ENCODE assay signal across 1 cellular context in the genomic region with DNA sequence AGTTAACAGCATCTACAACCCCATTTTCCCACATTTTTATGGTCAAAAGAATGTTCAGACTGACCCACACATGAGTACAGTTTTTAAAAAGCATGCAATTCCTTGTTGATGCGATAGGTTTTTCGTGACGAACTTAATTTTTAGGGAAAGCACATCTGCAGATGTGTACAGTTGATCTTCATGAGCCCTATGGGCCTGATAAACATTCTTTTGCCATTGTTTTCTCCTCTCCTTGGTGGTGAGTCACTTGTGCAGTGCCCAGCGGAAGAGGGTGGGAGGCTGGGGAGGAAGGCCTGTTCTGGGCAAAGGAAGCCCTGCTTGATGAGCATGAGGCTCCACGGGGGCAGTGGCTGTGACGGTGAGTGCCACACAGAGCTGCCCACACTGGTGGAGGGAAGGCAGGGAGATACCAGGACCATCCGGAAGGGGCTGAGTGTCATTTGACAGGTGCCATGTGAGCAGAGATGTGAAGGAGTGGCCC.
TF ChIP-seq lines count a peak whose summit lies in the region.

No MANE protein-coding gene starts in this region.

TF ChIP-seq in HEK293, 187 proteins besides CTCF, POLR2A, EP300 and RAD21 (continued from another document):
- TF ChIP-seq TSHZ1 (tag by site-specific recombination; IDR thresholded peaks at IDR 0.05; ENCODE audit: borderline replicate concordance) (no peak), REPIN1 (tag by site-specific recombination; IDR thresholded peaks at IDR 0.05; ENCODE audit: low read depth) (no peak), BCL11B (tag by site-specific recombination; IDR thresholded peaks at IDR 0.05; ENCODE audit: low read depth) (no peak), ZNF645 (tag by site-specific recombination; IDR thresholded peaks at IDR 0.05) (no peak), ZNF596 (tag by site-specific recombination; IDR thresholded peaks at IDR 0.05) (no peak), ZIC2 (tag by site-specific recombination; IDR thresholded peaks at IDR 0.05) (peak; percentile 32; the same call in 1 of the 2 replicates), ZNF629 (tag by site-specific recombination; IDR thresholded peaks at IDR 0.05) (peak; percentile 50), ZFP3 (tag by site-specific recombination; IDR thresholded peaks at IDR 0.05; ENCODE audit: low read depth) (no peak)
- TF ChIP-seq, protein P1, sequence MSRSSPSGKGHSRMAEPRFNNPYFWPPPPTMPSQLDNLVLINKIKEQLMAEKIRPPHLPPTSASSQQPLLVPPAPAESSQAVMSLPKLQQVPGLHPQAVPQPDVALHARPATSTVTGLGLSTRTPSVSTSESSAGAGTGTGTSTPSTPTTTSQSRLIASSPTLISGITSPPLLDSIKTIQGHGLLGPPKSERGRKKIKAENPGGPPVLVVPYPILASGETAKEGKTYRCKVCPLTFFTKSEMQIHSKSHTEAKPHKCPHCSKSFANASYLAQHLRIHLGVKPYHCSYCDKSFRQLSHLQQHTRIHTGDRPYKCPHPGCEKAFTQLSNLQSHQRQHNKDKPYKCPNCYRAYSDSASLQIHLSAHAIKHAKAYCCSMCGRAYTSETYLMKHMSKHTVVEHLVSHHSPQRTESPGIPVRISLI (tag by site-specific recombination; IDR thresholded peaks at IDR 0.05): no peak
- TF ChIP-seq, protein P2, sequence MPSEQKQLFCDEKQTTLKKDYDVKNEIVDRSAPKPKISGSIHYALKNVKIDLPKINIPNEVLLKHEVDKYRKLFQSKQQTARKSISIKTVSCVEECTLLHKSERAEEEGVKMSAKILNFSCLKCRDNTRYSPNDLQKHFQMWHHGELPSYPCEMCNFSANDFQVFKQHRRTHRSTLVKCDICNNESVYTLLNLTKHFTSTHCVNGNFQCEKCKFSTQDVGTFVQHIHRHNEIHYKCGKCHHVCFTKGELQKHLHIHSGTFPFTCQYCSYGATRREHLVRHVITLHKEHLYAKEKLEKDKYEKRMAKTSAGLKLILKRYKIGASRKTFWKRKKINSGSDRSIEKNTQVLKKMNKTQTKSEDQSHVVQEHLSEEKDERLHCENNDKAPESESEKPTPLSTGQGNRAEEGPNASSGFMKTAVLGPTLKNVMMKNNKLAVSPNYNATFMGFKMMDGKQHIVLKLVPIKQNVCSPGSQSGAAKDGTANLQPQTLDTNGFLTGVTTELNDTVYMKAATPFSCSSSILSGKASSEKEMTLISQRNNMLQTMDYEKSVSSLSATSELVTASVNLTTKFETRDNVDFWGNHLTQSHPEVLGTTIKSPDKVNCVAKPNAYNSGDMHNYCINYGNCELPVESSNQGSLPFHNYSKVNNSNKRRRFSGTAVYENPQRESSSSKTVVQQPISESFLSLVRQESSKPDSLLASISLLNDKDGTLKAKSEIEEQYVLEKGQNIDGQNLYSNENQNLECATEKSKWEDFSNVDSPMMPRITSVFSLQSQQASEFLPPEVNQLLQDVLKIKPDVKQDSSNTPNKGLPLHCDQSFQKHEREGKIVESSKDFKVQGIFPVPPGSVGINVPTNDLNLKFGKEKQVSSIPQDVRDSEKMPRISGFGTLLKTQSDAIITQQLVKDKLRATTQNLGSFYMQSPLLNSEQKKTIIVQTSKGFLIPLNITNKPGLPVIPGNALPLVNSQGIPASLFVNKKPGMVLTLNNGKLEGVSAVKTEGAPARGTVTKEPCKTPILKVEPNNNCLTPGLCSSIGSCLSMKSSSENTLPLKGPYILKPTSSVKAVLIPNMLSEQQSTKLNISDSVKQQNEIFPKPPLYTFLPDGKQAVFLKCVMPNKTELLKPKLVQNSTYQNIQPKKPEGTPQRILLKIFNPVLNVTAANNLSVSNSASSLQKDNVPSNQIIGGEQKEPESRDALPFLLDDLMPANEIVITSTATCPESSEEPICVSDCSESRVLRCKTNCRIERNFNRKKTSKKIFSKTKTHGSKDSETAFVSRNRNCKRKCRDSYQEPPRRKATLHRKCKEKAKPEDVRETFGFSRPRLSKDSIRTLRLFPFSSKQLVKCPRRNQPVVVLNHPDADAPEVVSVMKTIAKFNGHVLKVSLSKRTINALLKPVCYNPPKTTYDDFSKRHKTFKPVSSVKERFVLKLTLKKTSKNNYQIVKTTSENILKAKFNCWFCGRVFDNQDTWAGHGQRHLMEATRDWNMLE (tag by site-specific recombination; conservative IDR thresholded peaks at IDR 0.05; ENCODE audit: low read depth): no peak
